Comparison of ENCODE assay signal across 8 cellular contexts in genomic region chr12:69157023-69157655, GRCh38.
DNase-seq lines count a peak whose midpoint lies in the region; ATAC-seq, FAIRE-seq and TF ChIP-seq lines count a peak whose summit lies in the region.

No MANE protein-coding gene starts in this region.

- no peak for TF ChIP-seq POLR2A in endothelial cell of umbilical vein (IDR thresholded peaks at IDR 0.05; ENCODE audit: low read depth, low read length)

- CTCF ChIA-PET in activated CD8-positive, alpha-beta memory T cell treated with anti-CD3 and anti-CD28 coated beads, Interleukin-2, amount 10 ng/mL, durations not matched to agents 7 days and 5 days (lab: Charles Lee) = interaction anchor here (0.7 to 5.1 kb wide), 33 partner anchors 8 to 482 kb away, joined by 3 to 49 read pairs (median 4); partner anchors contain the start of gene CPSF6
- CTCF ChIA-PET in endothelial cell of umbilical vein (lab: Charles Lee) = interaction anchor here (0.6 to 6.7 kb wide), 34 partner anchors 11 to 413 kb away, joined by 3 to 75 read pairs (median 4); no protein-coding TSS in a partner anchor

- no TSS peak for BruUV-seq in endothelial cell of umbilical vein (replicated peaks; lab: Mats Ljungman, UMichigan)

- DNase-seq in COLO829 (ENCODE audit: low spot score) (peak; percentile 57), NT2/D1 (ENCODE audit: low read depth, low spot score) (peak; percentile 89), endothelial cell of umbilical vein (ENCODE audit: low read depth, low spot score) (peak; percentile 67), mucosa of gallbladder (ENCODE audit: low spot score) (peak; percentile 86)
- DNase-seq in activated CD8-positive, alpha-beta memory T cell treated with anti-CD3 and anti-CD28 coated beads, Interleukin-2, amount 10 ng/mL, durations not matched to agents 7 days and 5 days = peak; percentile 96
- peak; percentile 90 for DNase-seq in stimulated activated CD8-positive, alpha-beta memory T cell treated with anti-CD3 and anti-CD28 coated beads, Interleukin-7, amount 100 ng/mL, for 24 hours (ENCODE audit: low read depth)

- FAIRE-seq in endothelial cell of umbilical vein (lab: Jason Lieb, UNC) = peak; percentile 95

- ATAC-seq in GM19463 (IDR thresholded peaks at IDR 0.05; ENCODE audit: unreplicated experiment) = peak; percentile 94
- ATAC-seq in HG03565 (IDR thresholded peaks at IDR 0.05; ENCODE audit: unreplicated experiment) = peak; percentile 84
- ATAC-seq in activated CD8-positive, alpha-beta memory T cell treated with anti-CD3 and anti-CD28 coated beads, Interleukin-2, amount 10 ng/mL, durations not matched to agents 7 days and 5 days = peak; percentile 91

- intact Hi-C loops in endothelial cell of umbilical vein (cut with micrococcal nuclease) = loop anchor here (1.0 to 5.0 kb wide), 3 partner anchors 87 to 415 kb away; no protein-coding TSS in a partner anchor

- H2AFZ ChIP-seq in endothelial cell of umbilical vein (ENCODE audit: low read depth, low read length) = peak overlapping the region; percentile 77

- peaks cover 43% of the 10 kb centered on the region for H3K4me1 Mint-ChIP-seq in activated CD8-positive, alpha-beta memory T cell treated with anti-CD3 and anti-CD28 coated beads, Interleukin-2, amount 10 ng/mL, durations not matched to agents 7 days and 5 days

- POLR2A ChIA-PET in endothelial cell of umbilical vein (lab: Charles Lee) = no interaction called here

- H3K4me3 ChIP-seq in NT2/D1 (ENCODE audit: insufficient read length, low read depth) = no peak overlapping the region
- H3K4me3 ChIP-seq in endothelial cell of umbilical vein (replicated peaks in 1 of 3; ENCODE audit: insufficient read depth in 1 of 3, low read depth in 1 of 3, low read length in 3 of 3) = no peak overlapping the region

- dilution Hi-C loops in endothelial cell of umbilical vein (cut with MboI; ENCODE audit: extremely low pct_ligation_motif_present, low sequenced_read_pairs) = no loop called here

- no peak overlapping the region for H3K27ac ChIP-seq in endothelial cell of umbilical vein (ENCODE audit: insufficient read depth, low read depth, low read length)

- H3K4me2 ChIP-seq in endothelial cell of umbilical vein (ENCODE audit: insufficient read depth, low read length) = peak overlapping the region; percentile 49

- H3K27me3 Mint-ChIP-seq in activated CD8-positive, alpha-beta memory T cell treated with anti-CD3 and anti-CD28 coated beads, Interleukin-2, amount 10 ng/mL, durations not matched to agents 7 days and 5 days = no peaks in the 10 kb centered on the region

- H4K20me1 ChIP-seq in endothelial cell of umbilical vein (replicated peaks; ENCODE audit: control insufficient read depth, extremely low read depth, insufficient read depth, low read length) = no peaks in the 10 kb centered on the region

- H3K9me1 ChIP-seq in endothelial cell of umbilical vein (replicated peaks; ENCODE audit: control insufficient read depth, extremely low read depth, insufficient read depth, low read length) = no peaks in the 10 kb centered on the region

- H3K9me3 ChIP-seq in NT2/D1 (ENCODE audit: insufficient read depth, low read length) = no peaks in the 10 kb centered on the region
- no peaks in the 10 kb centered on the region for H3K9me3 ChIP-seq in endothelial cell of umbilical vein (replicated peaks; ENCODE audit: control insufficient read depth, insufficient read depth, low read length)

- H3K4me1 ChIP-seq in NT2/D1 (ENCODE audit: insufficient read depth, insufficient read length) (no peaks in the 10 kb centered on the region), endothelial cell of umbilical vein (ENCODE audit: control insufficient read depth, extremely low read depth, insufficient read depth, low read length) (no peaks in the 10 kb centered on the region)

- peaks cover 2% of the 10 kb centered on the region for H3K36me3 Mint-ChIP-seq in activated CD8-positive, alpha-beta memory T cell treated with anti-CD3 and anti-CD28 coated beads, Interleukin-2, amount 10 ng/mL, durations not matched to agents 7 days and 5 days

- H3K4me3 Mint-ChIP-seq in activated CD8-positive, alpha-beta memory T cell treated with anti-CD3 and anti-CD28 coated beads, Interleukin-2, amount 10 ng/mL, durations not matched to agents 7 days and 5 days = peak overlapping the region; percentile 44

- H3K27me3 ChIP-seq in NT2/D1 (ENCODE audit: insufficient read depth, insufficient read length) (no peaks in the 10 kb centered on the region), endothelial cell of umbilical vein (ENCODE audit: control insufficient read depth in 2 of 2, insufficient read depth in 2 of 2, low read length in 2 of 2) (peaks cover 1 to 2% of the 10 kb centered on the region in 2 experiments)

- no peaks in the 10 kb centered on the region for H3K9me3 Mint-ChIP-seq in activated CD8-positive, alpha-beta memory T cell treated with anti-CD3 and anti-CD28 coated beads, Interleukin-2, amount 10 ng/mL, durations not matched to agents 7 days and 5 days (ENCODE audit: low read depth)

- H3K36me3 ChIP-seq in NT2/D1 (ENCODE audit: insufficient read depth, insufficient read length, low read length) (no peaks in the 10 kb centered on the region), endothelial cell of umbilical vein (ENCODE audit: control insufficient read depth in 2 of 2, extremely low read depth in 1 of 2, insufficient read depth in 2 of 2, low read length in 2 of 2) (no peaks in the 10 kb centered on the region)

- no peaks in the 10 kb centered on the region for H3K79me2 ChIP-seq in endothelial cell of umbilical vein (ENCODE audit: control insufficient read depth, insufficient read depth, low read length)

- peak overlapping the region; percentile 29 for H3K9ac ChIP-seq in NT2/D1 (ENCODE audit: insufficient read length, low read depth)
- no peak overlapping the region for H3K9ac ChIP-seq in endothelial cell of umbilical vein (replicated peaks; ENCODE audit: extremely low read depth, insufficient read depth, low read length)

- TF ChIP-seq CTCF in endothelial cell of umbilical vein (IDR thresholded peaks at IDR 0.05; ENCODE audit: extremely low read depth in 1 of 2, insufficient read depth in 1 of 2, low read depth in 1 of 2, low read length in 2 of 2) = peak; percentile 96 to 99

- peak overlapping the region; percentile 72 for H3K27ac Mint-ChIP-seq in activated CD8-positive, alpha-beta memory T cell treated with anti-CD3 and anti-CD28 coated beads, Interleukin-2, amount 10 ng/mL, durations not matched to agents 7 days and 5 days

TF ChIP-seq in endothelial cell of umbilical vein, 7 proteins besides CTCF, POLR2A, EP300 and RAD21:
- TF ChIP-seq POLR2AphosphoS5 (IDR thresholded peaks at IDR 0.05; ENCODE audit: insufficient read depth, low read depth, low read length) (no peak), MYC (IDR thresholded peaks at IDR 0.05; ENCODE audit: low read depth, low read length) (no peak), JUN (IDR thresholded peaks at IDR 0.05; ENCODE audit: borderline replicate concordance, insufficient read depth, insufficient read length, low read depth) (no peak), FOS (IDR thresholded peaks at IDR 0.05; ENCODE audit: borderline replicate concordance, insufficient read depth, low read length) (no peak), GATA2 (IDR thresholded peaks at IDR 0.05; ENCODE audit: insufficient read depth, insufficient read length, low read depth, low read length) (no peak), MAX (IDR thresholded peaks at IDR 0.05; ENCODE audit: insufficient read depth, insufficient read length) (no peak)
